Comparison of ENCODE assay signal across 12 cellular contexts in genomic region chr3:134251731-134252391, GRCh38. TPM values are rescaled to one million over a fixed set of nuclear protein-coding genes. Genes with fewer than 3 reads are reported as not detected.
DNase-seq lines count a peak whose midpoint lies in the region; ATAC-seq, FAIRE-seq and TF ChIP-seq lines count a peak whose summit lies in the region.
"Had no signal": no experiment of that assay in that cellular context is flagged by ENCODE, and none has a peak within 500 bp of the region (broad histone marks: within the 10 kb centered on the region; RNA-seq: fewer than 3 reads in every experiment).

No MANE protein-coding gene starts in this region.

- CTCF ChIA-PET in WTC11 (lab: Charles Lee), result interaction anchor here (1.0 kb wide), 1 partner anchor 48 kb away, joined by 3 read pairs; no protein-coding TSS in a partner anchor
- CTCF ChIA-PET in PC-3 (lab: Charles Lee), result no interaction called here

- peak; percentile 67 for FAIRE-seq in GM12892 (lab: Jason Lieb, UNC)

- no peak for TF ChIP-seq POLR2A in GM12892 (IDR thresholded peaks at IDR 0.05; ENCODE audit: low read depth, low read length)

- intact Hi-C loops in left cardiac atrium (cut with DNase I), result no loop called here
- intact Hi-C loops in PC-3 (cut with micrococcal nuclease), result loop anchor here (2.0 to 5.0 kb wide), 2 partner anchors 39 to 45 kb away; no protein-coding TSS in a partner anchor

- no peaks in the 10 kb centered on the region for H3K9me3 ChIP-seq in PC-3 (ENCODE audit: low read length)

- H3K36me3 ChIP-seq in PC-3 (ENCODE audit: low read depth, low read length), result no peaks in the 10 kb centered on the region

- TF ChIP-seq CTCF in WTC11 (IDR thresholded peaks at IDR 0.05), result no peak
- TF ChIP-seq CTCF in PC-3 (conservative IDR thresholded peaks at IDR 0.05; ENCODE audit: low read depth, low read length), result no peak

- peak overlapping the region; percentile 58 for H3K4me3 Mint-ChIP-seq in WTC11

- no peak overlapping the region for H3K4me3 ChIP-seq in PC-3 (ENCODE audit: low read length)

- H4K20me1 ChIP-seq in PC-3 (ENCODE audit: low read length), result peaks cover 12% of the 10 kb centered on the region

- no peaks in the 10 kb centered on the region for H3K27me3 Mint-ChIP-seq in WTC11 (ENCODE audit: low read depth)

- H3K9ac ChIP-seq in PC-3 (ENCODE audit: low read length), result no peak overlapping the region

- DNase-seq in GM12892 (ENCODE audit: insufficient read length), result no peak
- peak; percentile 34 for DNase-seq in WTC11 (ENCODE audit: low spot score)
- DNase-seq in left cardiac atrium, result peak; percentile 53
- DNase-seq in retina, result peak; percentile 37
- DNase-seq in PC-3, result no peak
- DNase-seq in NCI-H2029 (lab: John Stamatoyannopoulos, UW), result no peak
- DNase-seq: cortex of kidney; NCI-H524; stimulated activated CD4-positive, alpha-beta T cell treated with anti-CD3 and anti-CD28 coated beads, Interleukin-4, amount 100 ng/mL, for 4 hours had no signal

- peak; percentile 6 for ATAC-seq in WTC11
- peak; percentile 46 to 51 for ATAC-seq in left cardiac atrium
- no peak for ATAC-seq in PC-3
- ATAC-seq in HG02884 (IDR thresholded peaks at IDR 0.05; ENCODE audit: unreplicated experiment), result no peak
- ATAC-seq in HG03520 (IDR thresholded peaks at IDR 0.05; ENCODE audit: unreplicated experiment), result no peak
- ATAC-seq: left colon had no signal

- peaks cover 35% of the 10 kb centered on the region for H3K79me2 ChIP-seq in PC-3 (ENCODE audit: low read length)

- no peak overlapping the region for H2AFZ ChIP-seq in PC-3 (ENCODE audit: low read length)

- peaks cover 6% of the 10 kb centered on the region; the same call in 1 of the 2 replicates for H3K4me1 ChIP-seq in PC-3 (ENCODE audit: insufficient read depth, low read length)

- peaks cover 5% of the 10 kb centered on the region for H3K36me3 Mint-ChIP-seq in WTC11

- peak overlapping the region; percentile 77 for H3K27ac Mint-ChIP-seq in WTC11

- peaks cover 55% of the 10 kb centered on the region for H3K4me1 Mint-ChIP-seq in WTC11

- H3K9me2 ChIP-seq in PC-3 (replicated peaks; ENCODE audit: low read length), result no peaks in the 10 kb centered on the region

- no TSS peak for BruUV-seq in PC-3 (replicated peaks; lab: Mats Ljungman, UMichigan)

- peaks cover 4% of the 10 kb centered on the region for H3K9me3 Mint-ChIP-seq in WTC11

- H3K27me3 ChIP-seq in PC-3 (ENCODE audit: low read length), result no peaks in the 10 kb centered on the region

- no peak overlapping the region for H3K27ac ChIP-seq in PC-3 (ENCODE audit: low read length)

- no peak overlapping the region for H3K4me2 ChIP-seq in PC-3 (ENCODE audit: low read length)

- H3F3A ChIP-seq in PC-3 (ENCODE audit: low read length, unreplicated experiment), result no peaks in the 10 kb centered on the region

- POLR2A ChIA-PET in WTC11 (lab: Charles Lee) (interaction anchor here (0.5 kb wide), 1 partner anchor 18 kb away, joined by 3 read pairs; no protein-coding TSS in a partner anchor), PC-3 (lab: Charles Lee; ENCODE audit: unreplicated experiment) (no interaction called here)

TF ChIP-seq in WTC11, 78 proteins besides CTCF, POLR2A, EP300 and RAD21:
- peak; percentile 91 for TF ChIP-seq GABPB1 (CRISPR knock-in tag; IDR thresholded peaks at IDR 0.05)
- no peak for TF ChIP-seq FOXP1 (CRISPR knock-in tag; IDR thresholded peaks at IDR 0.05; ENCODE audit: borderline replicate concordance)
- TF ChIP-seq MAX (CRISPR knock-in tag; IDR thresholded peaks at IDR 0.05), result peak; percentile 13; the same call in 1 of the 2 replicates

RNA-seq across cellular contexts. Expression of gene RYK, which starts 1.2 kb away (rescaled TPM):
- polyA plus RNA-seq in GM12892 (2012; ENCODE audit: missing spikeins), result 13.9 TPM
- total RNA-seq in WTC11 (2021), result 46.1 to 54.2 TPM (median 48.5 TPM) in 3 replicates
- 10 to 100 TPM; 40.5 to 46.2 TPM for total RNA-seq in left cardiac atrium
- total RNA-seq in PC-3 (2014; rRNA removed), result 44.1 and 47.2 TPM in 2 replicates

Comparison
In these comparisons a context has a peak if more than half of its experiments do, and no peak if none do; other contexts are left out.
1. DNase-seq: peak in WTC11 (single experiment), left cardiac atrium (single experiment) and retina (single experiment); none in GM12892 (single experiment), PC-3 (single experiment) and NCI-H2029 (single experiment).
2. ATAC-seq: peak in WTC11 (single experiment) and left cardiac atrium (2 of 2); none in PC-3 (single experiment), HG02884 (single experiment) and HG03520 (single experiment).